Comparison of ENCODE assay signal across 1 cellular context in genomic region chr5:71455427-71456361, GRCh38.
TF ChIP-seq lines count a peak whose summit lies in the region.

Gene BDP1, plus strand, starts transcription at chr5:71455651. Its CDS starts 227 bp downstream, at chr5:71455878.

TF ChIP-seq in HepG2, 621 proteins besides CTCF, POLR2A, EP300 and RAD21 (continued from another document and continues in another):
- TF ChIP-seq ATF6 (CRISPR knock-in tag; conservative IDR thresholded peaks at IDR 0.05): no peak; the same call in 1 of the 2 replicates
- no peak for TF ChIP-seq GTF2F1 (IDR thresholded peaks at IDR 0.05; ENCODE audit: low read length)
- TF ChIP-seq FOXA1 (IDR thresholded peaks at IDR 0.05): no peak
- TF ChIP-seq FOXA1 (CRISPR knock-in tag; IDR thresholded peaks at IDR 0.05): no peak
- peak; percentile 44; the same call in 1 of the 2 replicates for TF ChIP-seq ZNF431 (CRISPR knock-in tag; IDR thresholded peaks at IDR 0.05; ENCODE audit: borderline replicate concordance, low read depth)
- no peak for TF ChIP-seq CHD4 (IDR thresholded peaks at IDR 0.05; ENCODE audit: borderline replicate concordance, low read length)
- TF ChIP-seq ZNF180 (CRISPR knock-in tag; IDR thresholded peaks at IDR 0.05; ENCODE audit: borderline replicate concordance, low read depth): no peak
- no peak for TF ChIP-seq PHF5A (CRISPR knock-in tag; IDR thresholded peaks at IDR 0.05; ENCODE audit: low read depth, unreplicated experiment)
- TF ChIP-seq ZNF784 (CRISPR knock-in tag; IDR thresholded peaks at IDR 0.05; ENCODE audit: borderline replicate concordance): no peak
- no peak for TF ChIP-seq ZNF562 (CRISPR knock-in tag; IDR thresholded peaks at IDR 0.05; ENCODE audit: borderline replicate concordance)
- TF ChIP-seq TOE1 (CRISPR knock-in tag; IDR thresholded peaks at IDR 0.05): no peak
- TF ChIP-seq JUNB (CRISPR knock-in tag; IDR thresholded peaks at IDR 0.05; ENCODE audit: borderline replicate concordance): no peak
- TF ChIP-seq ZNF773 (CRISPR knock-in tag; IDR thresholded peaks at IDR 0.05; ENCODE audit: borderline replicate concordance): no peak
- peak; percentile 86 for TF ChIP-seq ZNF605 (CRISPR knock-in tag; IDR thresholded peaks at IDR 0.05)
- TF ChIP-seq TFE3 (CRISPR knock-in tag; IDR thresholded peaks at IDR 0.05): peak; percentile 55; the same call in 1 of the 2 replicates
- peak; percentile 96 for TF ChIP-seq SIN3A (IDR thresholded peaks at IDR 0.05; ENCODE audit: borderline replicate concordance, low read depth, low read length)
- no peak for TF ChIP-seq ZC3H13 (CRISPR knock-in tag; IDR thresholded peaks at IDR 0.05)
- 0 out of 2 replicates have a peak, but pooled peaks have one; percentile 47 for TF ChIP-seq THRA (CRISPR knock-in tag; IDR thresholded peaks at IDR 0.05; ENCODE audit: borderline replicate concordance)
- no peak for TF ChIP-seq CAMTA2 (CRISPR knock-in tag; IDR thresholded peaks at IDR 0.05; ENCODE audit: borderline replicate concordance)
- TF ChIP-seq SIN3B (IDR thresholded peaks at IDR 0.05; ENCODE audit: low read length): peak; percentile 83; the same call in 1 of the 2 replicates
- no peak for TF ChIP-seq E2F2 (CRISPR knock-in tag; IDR thresholded peaks at IDR 0.05; ENCODE audit: borderline replicate concordance)
- peak; percentile 60; the same call in 1 of the 2 replicates for TF ChIP-seq MXD1 (CRISPR knock-in tag; IDR thresholded peaks at IDR 0.05)
- no peak for TF ChIP-seq ZBTB4 (CRISPR knock-in tag; IDR thresholded peaks at IDR 0.05; ENCODE audit: borderline replicate concordance)
- TF ChIP-seq ZFY (CRISPR knock-in tag; IDR thresholded peaks at IDR 0.05): peak; percentile 85
- peak; percentile 40; the same call in 1 of the 2 replicates for TF ChIP-seq ELF1 (CRISPR knock-in tag; IDR thresholded peaks at IDR 0.05)
- TF ChIP-seq ZNF441 (CRISPR knock-in tag; IDR thresholded peaks at IDR 0.05; ENCODE audit: borderline replicate concordance): no peak
- TF ChIP-seq MXD4 (CRISPR knock-in tag; IDR thresholded peaks at IDR 0.05): peak; percentile 16
- TF ChIP-seq ZNF326 (CRISPR knock-in tag; IDR thresholded peaks at IDR 0.05; ENCODE audit: borderline replicate concordance): no peak
- no peak for TF ChIP-seq ZNF619 (CRISPR knock-in tag; IDR thresholded peaks at IDR 0.05)
- no peak for TF ChIP-seq IKZF1 (IDR thresholded peaks at IDR 0.05)
- no peak for TF ChIP-seq HOMEZ (CRISPR knock-in tag; IDR thresholded peaks at IDR 0.05; ENCODE audit: low read depth)
- TF ChIP-seq ARNT2 (CRISPR knock-in tag; IDR thresholded peaks at IDR 0.05; ENCODE audit: low read depth): peak; percentile 85
- TF ChIP-seq ZNF616 (CRISPR knock-in tag; IDR thresholded peaks at IDR 0.05; ENCODE audit: low read depth): no peak
- TF ChIP-seq ZNF430 (CRISPR knock-in tag; IDR thresholded peaks at IDR 0.05): no peak; the same call in 1 of the 2 replicates
- no peak for TF ChIP-seq EHMT2 (IDR thresholded peaks at IDR 0.05; ENCODE audit: borderline replicate concordance, low read depth, low read length)
- TF ChIP-seq THYN1 (CRISPR knock-in tag; IDR thresholded peaks at IDR 0.05; ENCODE audit: borderline replicate concordance, low read depth): no peak
- TF ChIP-seq ATRX (CRISPR knock-in tag; IDR thresholded peaks at IDR 0.05; ENCODE audit: borderline replicate concordance): no peak
- no peak for TF ChIP-seq EZH2 (conservative IDR thresholded peaks at IDR 0.05; ENCODE audit: low read depth, low read length)
- TF ChIP-seq PBX2 (CRISPR knock-in tag; IDR thresholded peaks at IDR 0.05): no peak
- peak; percentile 92 for TF ChIP-seq POGZ (CRISPR knock-in tag; IDR thresholded peaks at IDR 0.05)
- TF ChIP-seq KAT2B (IDR thresholded peaks at IDR 0.05; ENCODE audit: borderline replicate concordance, low read depth, low read length): no peak
- peak; percentile 98 for TF ChIP-seq HOXA3 (CRISPR knock-in tag; IDR thresholded peaks at IDR 0.05)
- no peak for TF ChIP-seq JARID2 (CRISPR knock-in tag; IDR thresholded peaks at IDR 0.05; ENCODE audit: insufficient replicate concordance)
- peak; percentile 5; the same call in 1 of the 2 replicates for TF ChIP-seq ZBTB2 (CRISPR knock-in tag; IDR thresholded peaks at IDR 0.05; ENCODE audit: low read depth)
- TF ChIP-seq SMAD1 (CRISPR knock-in tag; IDR thresholded peaks at IDR 0.05; ENCODE audit: borderline replicate concordance, low read depth): no peak
- TF ChIP-seq ZNF512 (CRISPR knock-in tag; IDR thresholded peaks at IDR 0.05): no peak
